In the genomic region with DNA sequence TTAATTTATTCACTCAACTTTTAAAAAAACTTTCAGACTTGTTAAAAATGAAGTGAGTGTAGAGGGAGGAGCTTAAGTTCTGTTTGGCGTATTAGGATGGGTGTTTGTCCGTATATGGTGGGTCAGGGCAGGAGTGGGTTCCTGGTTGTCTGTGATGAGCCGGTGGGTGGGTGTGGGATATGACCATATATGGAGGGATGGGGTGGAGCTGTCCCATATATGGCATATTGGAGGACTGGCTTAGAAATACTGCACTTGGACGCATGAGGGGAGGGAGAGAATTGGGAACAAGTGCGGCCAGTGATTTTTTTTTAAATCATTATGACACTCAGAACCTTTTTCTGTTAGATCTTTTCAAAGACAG, we compare ENCODE assay signal across 8 cellular contexts. TPM values are rescaled to one million over a fixed set of nuclear protein-coding genes. Genes with fewer than 3 reads are reported as not detected.
A peak's percentile ranks its signal among the peaks of the same experiment; 100 is the strongest.
DNase-seq lines count a peak whose midpoint lies in the region; ATAC-seq and TF ChIP-seq lines count a peak whose summit lies in the region.

No MANE protein-coding gene starts in this region.

- H3K4me3 ChIP-seq in lower leg skin (ENCODE audit: low read depth, poor library complexity, severe bottlenecking) = no peak overlapping the region

- peaks cover 54% of the 10 kb centered on the region for H3K4me1 Mint-ChIP-seq in activated CD4-positive, alpha-beta memory T cell treated with anti-CD3 and anti-CD28 coated beads for 36 hours (ENCODE audit: low read depth)

- POLR2A ChIA-PET in activated CD4-positive, alpha-beta memory T cell treated with anti-CD3 and anti-CD28 coated beads for 36 hours (lab: Charles Lee) = interaction anchor here (0.6 to 3.0 kb wide), 7 partner anchors 12 to 247 kb away, joined by 3 to 21 read pairs (median 6); partner anchors contain the start of gene IMMT

- peak overlapping the region; percentile 95 for H3K27ac Mint-ChIP-seq in activated CD4-positive, alpha-beta memory T cell treated with anti-CD3 and anti-CD28 coated beads for 36 hours

- H3K27me3 Mint-ChIP-seq in activated CD4-positive, alpha-beta memory T cell treated with anti-CD3 and anti-CD28 coated beads for 36 hours = no peaks in the 10 kb centered on the region

- no peak for TF ChIP-seq CTCF in lower leg skin (IDR thresholded peaks at IDR 0.05)

- CTCF ChIA-PET in activated CD4-positive, alpha-beta memory T cell treated with anti-CD3 and anti-CD28 coated beads for 36 hours (lab: Charles Lee) = interaction anchor here (0.9 to 1.3 kb wide), 3 partner anchors 25 to 319 kb away, joined by 3 read pairs; no protein-coding TSS in a partner anchor

- no peak for TF ChIP-seq POLR2A in lower leg skin (IDR thresholded peaks at IDR 0.05)

- WGBS in lower leg skin, 2 donors = 1% methylated on average over 5 of the region's 5 CpGs

- ATAC-seq in GM18870 (IDR thresholded peaks at IDR 0.05; ENCODE audit: unreplicated experiment) (peak; percentile 76), HG03139 (IDR thresholded peaks at IDR 0.05; ENCODE audit: unreplicated experiment) (peak; percentile 56)

- peak overlapping the region; percentile 94 for H3K4me3 Mint-ChIP-seq in activated CD4-positive, alpha-beta memory T cell treated with anti-CD3 and anti-CD28 coated beads for 36 hours

- intact Hi-C loops in activated CD4-positive, alpha-beta memory T cell treated with anti-CD3 and anti-CD28 coated beads for 36 hours (cut with micrococcal nuclease) = loop anchor here (1.0 to 10.0 kb wide), 7 partner anchors 43 to 828 kb away; partner anchors contain the start of genes C2orf68, IMMT, POLR1A and PTCD3
- intact Hi-C loops in lower leg skin (cut with DNase I; ENCODE audit: low total_unique reads) = no loop called here

- H3K36me3 Mint-ChIP-seq in activated CD4-positive, alpha-beta memory T cell treated with anti-CD3 and anti-CD28 coated beads for 36 hours = peaks cover 49% of the 10 kb centered on the region

- DNase-seq in AG08395 (ENCODE audit: low spot score) = peak; percentile 91
- DNase-seq in NCI-H526 (lab: John Stamatoyannopoulos, UW) = peak; percentile 81 to 88
- peak; percentile 89 for DNase-seq in activated CD4-positive, alpha-beta memory T cell treated with anti-CD3 and anti-CD28 coated beads for 36 hours
- DNase-seq in ecto neural progenitor cell (ENCODE audit: low spot score) = peak; percentile 76
- peak; percentile 93 to 94 for DNase-seq in lower leg skin (ENCODE audit: low spot score in 2 of 2)
- peak; percentile 29 to 43 (median 33) for DNase-seq in stimulated activated CD4-positive, alpha-beta T cell treated with anti-CD3 and anti-CD28 coated beads, TNF-alpha, amount 100 ng/mL, for 1 hour (ENCODE audit: low read depth in 3 of 3, low spot score in 1 of 3)

- peaks cover 21% of the 10 kb centered on the region for H3K9me3 Mint-ChIP-seq in activated CD4-positive, alpha-beta memory T cell treated with anti-CD3 and anti-CD28 coated beads for 36 hours

RNA-seq across cellular contexts. Expression of gene KDM3A, which starts 1.5 kb away (rescaled TPM):
- 10 to 100 TPM; 55.6 to 64.9 TPM for total RNA-seq in activated CD4-positive, alpha-beta memory T cell treated with anti-CD3 and anti-CD28 coated beads for 36 hours
- total RNA-seq in lower leg skin = 100 to 1,000 TPM in 2 of 4 donors, 10 to 100 TPM in 2; 87.5 to 121 (median 105) TPM

Comparison
In these comparisons a context has a peak if more than half of its experiments do, and no peak if none do; other contexts are left out.
1. DNase-seq: peak in every context shown above with its lines; median percentile 94 in lower leg skin; 91 in AG08395; 89 in activated CD4-positive, alpha-beta memory T cell treated with anti-CD3 and anti-CD28 coated beads for 36 hours; 84 in NCI-H526; 76 in ecto neural progenitor cell; 33 in stimulated activated CD4-positive, alpha-beta T cell treated with anti-CD3 and anti-CD28 coated beads, TNF-alpha, amount 100 ng/mL, for 1 hour.